In genomic region chr1:43934279-43934985, GRCh38 we compare ENCODE assay signal across 8 cellular contexts. TPM values are rescaled to one million over a fixed set of nuclear protein-coding genes. Genes with fewer than 3 reads are reported as not detected.
DNase-seq lines count a peak whose midpoint lies in the region; ATAC-seq, FAIRE-seq and TF ChIP-seq lines count a peak whose summit lies in the region.

No MANE protein-coding gene starts in this region.

- H3F3A ChIP-seq in neural cell (ENCODE audit: insufficient read depth, low read length, poor library complexity, severe bottlenecking), result no peaks in the 10 kb centered on the region

- no peak overlapping the region for H3K4me3 Mint-ChIP-seq in CD8-positive, alpha-beta T cell
- H3K4me3 Mint-ChIP-seq in activated T-cell treated with anti-CD3 and anti-CD28 coated beads, Interleukin-2, amount 50 U/mL, for 24 hours, result no peak overlapping the region

- H2AFZ ChIP-seq in neural cell (ENCODE audit: low read depth, low read length), result no peak overlapping the region

- H3K79me2 ChIP-seq in neural cell (replicated peaks; ENCODE audit: insufficient read depth, low read length), result no peaks in the 10 kb centered on the region

- H3K27ac Mint-ChIP-seq in CD8-positive, alpha-beta T cell, result no peak overlapping the region
- H3K27ac Mint-ChIP-seq in activated T-cell treated with anti-CD3 and anti-CD28 coated beads, Interleukin-2, amount 50 U/mL, for 24 hours, result no peak overlapping the region

- no peaks in the 10 kb centered on the region for H3K36me3 ChIP-seq in CD8-positive, alpha-beta T cell (ENCODE audit: insufficient read depth, low read length)
- no peaks in the 10 kb centered on the region for H3K36me3 ChIP-seq in neural cell (ENCODE audit: insufficient read depth, low read length)

- FAIRE-seq in urothelium cell line (lab: Jason Lieb, UNC), result no peak

- TF ChIP-seq CTCF in CD8-positive, alpha-beta T cell (IDR thresholded peaks at IDR 0.05), result peak; percentile 65
- peak; percentile 82 for TF ChIP-seq CTCF in neural cell (IDR thresholded peaks at IDR 0.05; ENCODE audit: poor library complexity, severe bottlenecking)

- peak; percentile 77 for TF ChIP-seq RAD21 in neural cell (conservative IDR thresholded peaks at IDR 0.05)

- no peaks in the 10 kb centered on the region for H4K20me1 ChIP-seq in neural cell (ENCODE audit: insufficient read depth)

- no peak overlapping the region for H3K4me2 ChIP-seq in neural cell (ENCODE audit: low read length)

- POLR2A ChIA-PET in CD8-positive, alpha-beta T cell (lab: Charles Lee), result interaction anchor here (1.3 to 2.0 kb wide), 2 partner anchors 12 to 171 kb away, joined by 4 to 6 read pairs; partner anchors contain the start of gene IPO13

- H3K9ac ChIP-seq in neural cell (ENCODE audit: low read length), result no peak overlapping the region

- peaks cover 15% of the 10 kb centered on the region for H3K4me1 Mint-ChIP-seq in CD8-positive, alpha-beta T cell (ENCODE audit: low read depth)
- peaks cover 19% of the 10 kb centered on the region for H3K4me1 Mint-ChIP-seq in activated T-cell treated with anti-CD3 and anti-CD28 coated beads, Interleukin-2, amount 50 U/mL, for 24 hours (ENCODE audit: low read depth)

- H3K27ac ChIP-seq in CD8-positive, alpha-beta T cell (ENCODE audit: low read depth, low read length), result no peak overlapping the region
- H3K27ac ChIP-seq in neural cell (ENCODE audit: low read length), result no peak overlapping the region

- intact Hi-C loops in CD8-positive, alpha-beta T cell (cut with DNase I, micrococcal nuclease), result loop anchor here (1.0 to 5.0 kb wide), 3 partner anchors 103 to 405 kb away; no protein-coding TSS in a partner anchor

- H3K36me3 Mint-ChIP-seq in CD8-positive, alpha-beta T cell, result peaks cover 1% of the 10 kb centered on the region
- peaks cover 13% of the 10 kb centered on the region for H3K36me3 Mint-ChIP-seq in activated T-cell treated with anti-CD3 and anti-CD28 coated beads, Interleukin-2, amount 50 U/mL, for 24 hours (ENCODE audit: low read depth)

- no peak overlapping the region for H3K4me3 ChIP-seq in CD8-positive, alpha-beta T cell (ENCODE audit: low read depth, low read length)
- H3K4me3 ChIP-seq in neural cell (ENCODE audit: low read length), result no peak overlapping the region

- peaks cover 14% of the 10 kb centered on the region for H3K4me1 ChIP-seq in CD8-positive, alpha-beta T cell (ENCODE audit: insufficient read depth, low read length)

- no peak for TF ChIP-seq EP300 in neural cell (conservative IDR thresholded peaks at IDR 0.05; ENCODE audit: poor library complexity, severe bottlenecking)

- peaks cover 27% of the 10 kb centered on the region for H3K27me3 ChIP-seq in CD8-positive, alpha-beta T cell (ENCODE audit: insufficient read depth, low read length)
- peaks cover 34% of the 10 kb centered on the region for H3K27me3 ChIP-seq in neural cell (ENCODE audit: insufficient read depth, low read depth, low read length)

- no peaks in the 10 kb centered on the region for H3K9me2 ChIP-seq in neural cell (ENCODE audit: insufficient read depth, low read length)

- no peaks in the 10 kb centered on the region for H3K9me3 Mint-ChIP-seq in CD8-positive, alpha-beta T cell
- no peaks in the 10 kb centered on the region for H3K9me3 Mint-ChIP-seq in activated T-cell treated with anti-CD3 and anti-CD28 coated beads, Interleukin-2, amount 50 U/mL, for 24 hours

- no peaks in the 10 kb centered on the region for H3K9me3 ChIP-seq in CD8-positive, alpha-beta T cell (ENCODE audit: low read length)
- H3K9me3 ChIP-seq in neural cell (ENCODE audit: low read length), result no peaks in the 10 kb centered on the region

- peak; percentile 69 for ATAC-seq in CD8-positive, alpha-beta T cell
- no peak for ATAC-seq in HG03520 (IDR thresholded peaks at IDR 0.05; ENCODE audit: unreplicated experiment)

- CTCF ChIA-PET in CD8-positive, alpha-beta T cell (lab: Charles Lee), result interaction anchor here (0.6 to 5.8 kb wide), 45 partner anchors 9 to 413 kb away, joined by 3 to 107 read pairs (median 5); partner anchors contain the start of genes ATP6V0B, DPH2, IPO13 and PTPRF

- peaks cover 29% of the 10 kb centered on the region for H3K27me3 Mint-ChIP-seq in CD8-positive, alpha-beta T cell (ENCODE audit: low read depth)
- peaks cover 37% of the 10 kb centered on the region for H3K27me3 Mint-ChIP-seq in activated T-cell treated with anti-CD3 and anti-CD28 coated beads, Interleukin-2, amount 50 U/mL, for 24 hours

- DNase-seq in CD8-positive, alpha-beta T cell, result peak; percentile 24 to 67 (median 47)
- peak in 58 of 76 experiments; percentile 8 to 76 (median 48) for DNase-seq in HUDEP-2 (lab: John Stamatoyannopoulos, UW; ENCODE audit: unreplicated experiment in 76 of 76)
- DNase-seq in NOMO-1 treated with dmso at 0.1 percent for 144 hours (lab: John Stamatoyannopoulos, UW; ENCODE audit: unreplicated experiment), result peak; percentile 35
- peak; percentile 72 for DNase-seq in activated T-cell treated with anti-CD3 and anti-CD28 coated beads, Interleukin-2, amount 50 U/mL, for 24 hours
- peak; percentile 61 for DNase-seq in fibroblast of peridontal ligament (ENCODE audit: extremely low read depth)
- DNase-seq in urothelium cell line (ENCODE audit: low spot score), result peak; percentile 83

TF ChIP-seq in neural cell, 6 proteins besides CTCF, POLR2A, EP300 and RAD21:
- TF ChIP-seq REST (IDR thresholded peaks at IDR 0.05; ENCODE audit: borderline replicate concordance) (no peak), SMC3 (conservative IDR thresholded peaks at IDR 0.05; ENCODE audit: poor library complexity) (peak; percentile 84)

RNA-seq across cellular contexts. Expression of gene ARTN, which starts 0.8 kb away (rescaled TPM):
- under 1 TPM; 0.81 to 0.84 TPM for total RNA-seq in CD8-positive, alpha-beta T cell
- polyA plus RNA-seq in neural cell, result 1.4 and 2.2 TPM in 2 replicates
- polyA minus RNA-seq in neural cell, result 0.58 TPM in 1 of 2 replicates, not detected in the other

RNA-seq across cellular contexts. Expression of gene IPO13, which starts 12.3 kb away (rescaled TPM):
- total RNA-seq in CD8-positive, alpha-beta T cell, result 1 to 10 TPM; 6.5 to 8.1 TPM
- polyA plus RNA-seq in neural cell, result 29.8 and 38.4 TPM in 2 replicates
- polyA minus RNA-seq in neural cell, result 36.6 and 39.0 TPM in 2 replicates

RNA-seq across cellular contexts. Expression of gene DPH2, which starts 35.4 kb away (rescaled TPM):
- 10 to 100 TPM; 14.8 to 15.7 TPM for total RNA-seq in CD8-positive, alpha-beta T cell
- 26.0 and 29.2 TPM in 2 replicates for polyA plus RNA-seq in neural cell
- 13.1 and 16.3 TPM in 2 replicates for polyA minus RNA-seq in neural cell

RNA-seq across cellular contexts. Expression of gene ATP6V0B, which starts 40.3 kb away (rescaled TPM):
- total RNA-seq in CD8-positive, alpha-beta T cell, result 10 to 100 TPM; 52.0 to 56.3 TPM
- polyA plus RNA-seq in neural cell, result 580 and 705 TPM in 2 replicates
- 239 and 250 TPM in 2 replicates for polyA minus RNA-seq in neural cell

RNA-seq across cellular contexts. Expression of gene B4GALT2, which starts 44.6 kb away (rescaled TPM):
- under 1 TPM; 0.42 to 0.71 TPM for total RNA-seq in CD8-positive, alpha-beta T cell
- polyA plus RNA-seq in neural cell, result 129 and 147 TPM in 2 replicates
- 117 and 141 TPM in 2 replicates for polyA minus RNA-seq in neural cell
